19 cellular contexts compared by ENCODE assay signal in the genomic region with DNA sequence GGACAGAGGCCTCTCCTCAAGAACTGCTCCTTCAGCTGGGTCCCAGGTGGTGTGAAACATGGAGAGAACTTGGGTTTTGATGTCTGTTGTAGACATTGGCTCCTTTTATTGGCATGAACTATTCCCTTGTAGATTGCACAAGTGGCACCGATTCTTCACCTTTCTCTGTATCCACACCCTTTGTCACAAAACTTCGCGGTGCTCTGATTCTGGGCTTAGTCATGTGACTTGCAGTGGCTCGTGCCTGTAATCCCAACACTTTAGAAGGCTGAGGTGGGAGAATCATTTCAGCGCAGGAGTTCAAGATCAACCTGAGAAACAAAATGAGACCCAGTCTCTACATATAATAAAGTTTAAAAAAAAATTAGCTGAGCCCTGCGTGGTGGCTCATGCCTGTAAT. TPM values are rescaled to one million over a fixed set of nuclear protein-coding genes. Genes with fewer than 3 reads are reported as not detected.
DNase-seq lines count a peak whose midpoint lies in the region; ATAC-seq and TF ChIP-seq lines count a peak whose summit lies in the region.
"Had no signal": no experiment of that assay in that cellular context is flagged by ENCODE, and none has a peak within 500 bp of the region (broad histone marks: within the 10 kb centered on the region; RNA-seq: fewer than 3 reads in every experiment).

No MANE protein-coding gene starts in this region.

- H3K4me3 ChIP-seq in GM23338 (no peak overlapping the region), heart right ventricle (no peak overlapping the region)
- H3K4me3 ChIP-seq: A549 had no signal

- intact Hi-C loops in dendritic cell treated with granulocyte-macrophage colony-stimulating factor and Interleukin-4, amounts not matched to agents 40 ng/mL and 50 ng/mL, for 4 days (cut with micrococcal nuclease) = no loop called here
- intact Hi-C loops in heart right ventricle (cut with DNase I) = loop anchor here in 1 of 10 donors (5.0 kb wide), 1 partner anchor 46 kb away; a partner anchor contains a TSS

- H3K9me3 ChIP-seq in heart right ventricle = no peaks in the 10 kb centered on the region
- H3K9me3 ChIP-seq: A549 had no signal

- no peak overlapping the region for H3K27ac Mint-ChIP-seq in GM23338
- H3K27ac Mint-ChIP-seq in dendritic cell treated with granulocyte-macrophage colony-stimulating factor and Interleukin-4, amounts not matched to agents 40 ng/mL and 50 ng/mL, for 4 days = peak overlapping the region; percentile 11
- peak overlapping the region; percentile 6 for H3K27ac Mint-ChIP-seq in memory B cell
- H3K27ac Mint-ChIP-seq: CD4-positive, alpha-beta memory T cell; H9 had no signal

- H3K4me1 ChIP-seq in GM23338 (ENCODE audit: insufficient read depth) (no peaks in the 10 kb centered on the region), heart right ventricle (peaks cover 0 to 62% (median 0%) of the 10 kb centered on the region in 9 donors)

- H2AFZ ChIP-seq in GM23338 = peak overlapping the region; percentile 72

- H3K36me3 Mint-ChIP-seq in GM23338 (ENCODE audit: low read depth) (no peaks in the 10 kb centered on the region), memory B cell (no peaks in the 10 kb centered on the region)
- H3K36me3 Mint-ChIP-seq in dendritic cell treated with granulocyte-macrophage colony-stimulating factor and Interleukin-4, amounts not matched to agents 40 ng/mL and 50 ng/mL, for 4 days (ENCODE audit: low read depth) = no peaks in the 10 kb centered on the region
- H3K36me3 Mint-ChIP-seq: CD4-positive, alpha-beta memory T cell had no signal

- H3F3A ChIP-seq in GM23338 (replicated peaks; ENCODE audit: low read depth) = no peaks in the 10 kb centered on the region

- H3K4me3 Mint-ChIP-seq in GM23338 (no peak overlapping the region), memory B cell (no peak overlapping the region)
- H3K4me3 Mint-ChIP-seq in dendritic cell treated with granulocyte-macrophage colony-stimulating factor and Interleukin-4, amounts not matched to agents 40 ng/mL and 50 ng/mL, for 4 days = no peak overlapping the region
- H3K4me3 Mint-ChIP-seq: CD4-positive, alpha-beta memory T cell; H9 had no signal

- no peaks in the 10 kb centered on the region for H3K9me2 ChIP-seq in GM23338 (ENCODE audit: insufficient read depth)

- H3K27ac ChIP-seq in GM23338 (ENCODE audit: low read depth) (no peak overlapping the region), heart right ventricle (no peak overlapping the region)

- H3K27me3 ChIP-seq in GM23338 (ENCODE audit: insufficient read depth) (no peaks in the 10 kb centered on the region), heart right ventricle (no peaks in the 10 kb centered on the region)

- H3K79me2 ChIP-seq in GM23338 (replicated peaks; ENCODE audit: insufficient read depth) = no peaks in the 10 kb centered on the region

- TF ChIP-seq CTCF in GM23338 (conservative IDR thresholded peaks at IDR 0.05; ENCODE audit: low read depth in 2 of 2) (no peak), heart right ventricle (IDR thresholded peaks at IDR 0.05) (no peak)

- no peak for DNase-seq in GM23338 (ENCODE audit: low spot score)
- DNase-seq in memory B cell (ENCODE audit: low spot score in 2 of 2) = no peak
- DNase-seq in NCI-H526 (lab: John Stamatoyannopoulos, UW) = no peak
- no peak for DNase-seq in NCI-H524 (lab: John Stamatoyannopoulos, UW)
- no peak for DNase-seq in heart right ventricle
- DNase-seq: 8988T; ACHN; AML-193; C1 segment of cervical spinal cord; Calu3; CD4-positive, alpha-beta memory T cell; COR-L47; DMS53; DMS79 treated with DMSO at 0.1 percent for 48 hours; GF-D8; H9 had no signal

- 83 to 84% methylated on average over 6 of the region's 6 CpGs for WGBS in heart right ventricle, 2 donors

- H3K27me3 Mint-ChIP-seq in GM23338 (ENCODE audit: insufficient read depth, low read depth, poor library complexity) (peaks cover 7% of the 10 kb centered on the region), memory B cell (no peaks in the 10 kb centered on the region)
- no peaks in the 10 kb centered on the region for H3K27me3 Mint-ChIP-seq in dendritic cell treated with granulocyte-macrophage colony-stimulating factor and Interleukin-4, amounts not matched to agents 40 ng/mL and 50 ng/mL, for 4 days

- H3K4me2 ChIP-seq in GM23338 = no peak overlapping the region
- H3K4me2 ChIP-seq: A549 had no signal

- ATAC-seq in GM23338 = no peak
- no peak for ATAC-seq in memory B cell (ENCODE audit: low read depth)
- ATAC-seq in heart right ventricle = no peak
- ATAC-seq: A549, HCT116 had no signal

- H3K9me3 Mint-ChIP-seq in GM23338 (no peaks in the 10 kb centered on the region), memory B cell (no peaks in the 10 kb centered on the region)
- H3K9me3 Mint-ChIP-seq in dendritic cell treated with granulocyte-macrophage colony-stimulating factor and Interleukin-4, amounts not matched to agents 40 ng/mL and 50 ng/mL, for 4 days = no peaks in the 10 kb centered on the region

- H3K36me3 ChIP-seq in GM23338 (ENCODE audit: insufficient read depth) (no peaks in the 10 kb centered on the region), heart right ventricle (no peaks in the 10 kb centered on the region)

- H3K4me1 Mint-ChIP-seq in GM23338 (peaks cover 3% of the 10 kb centered on the region; the same call in 1 of the 3 replicates), memory B cell (peaks cover 44% of the 10 kb centered on the region)
- H3K4me1 Mint-ChIP-seq in dendritic cell treated with granulocyte-macrophage colony-stimulating factor and Interleukin-4, amounts not matched to agents 40 ng/mL and 50 ng/mL, for 4 days (ENCODE audit: low read depth) = peaks cover 88% of the 10 kb centered on the region
- H3K4me1 Mint-ChIP-seq: CD4-positive, alpha-beta memory T cell had no signal

- no peaks in the 10 kb centered on the region for H4K20me1 ChIP-seq in GM23338 (replicated peaks; ENCODE audit: insufficient read depth)

TF ChIP-seq in GM23338, 12 proteins besides CTCF, POLR2A, EP300 and RAD21 (continues in another document):
- TF ChIP-seq, protein P1, sequence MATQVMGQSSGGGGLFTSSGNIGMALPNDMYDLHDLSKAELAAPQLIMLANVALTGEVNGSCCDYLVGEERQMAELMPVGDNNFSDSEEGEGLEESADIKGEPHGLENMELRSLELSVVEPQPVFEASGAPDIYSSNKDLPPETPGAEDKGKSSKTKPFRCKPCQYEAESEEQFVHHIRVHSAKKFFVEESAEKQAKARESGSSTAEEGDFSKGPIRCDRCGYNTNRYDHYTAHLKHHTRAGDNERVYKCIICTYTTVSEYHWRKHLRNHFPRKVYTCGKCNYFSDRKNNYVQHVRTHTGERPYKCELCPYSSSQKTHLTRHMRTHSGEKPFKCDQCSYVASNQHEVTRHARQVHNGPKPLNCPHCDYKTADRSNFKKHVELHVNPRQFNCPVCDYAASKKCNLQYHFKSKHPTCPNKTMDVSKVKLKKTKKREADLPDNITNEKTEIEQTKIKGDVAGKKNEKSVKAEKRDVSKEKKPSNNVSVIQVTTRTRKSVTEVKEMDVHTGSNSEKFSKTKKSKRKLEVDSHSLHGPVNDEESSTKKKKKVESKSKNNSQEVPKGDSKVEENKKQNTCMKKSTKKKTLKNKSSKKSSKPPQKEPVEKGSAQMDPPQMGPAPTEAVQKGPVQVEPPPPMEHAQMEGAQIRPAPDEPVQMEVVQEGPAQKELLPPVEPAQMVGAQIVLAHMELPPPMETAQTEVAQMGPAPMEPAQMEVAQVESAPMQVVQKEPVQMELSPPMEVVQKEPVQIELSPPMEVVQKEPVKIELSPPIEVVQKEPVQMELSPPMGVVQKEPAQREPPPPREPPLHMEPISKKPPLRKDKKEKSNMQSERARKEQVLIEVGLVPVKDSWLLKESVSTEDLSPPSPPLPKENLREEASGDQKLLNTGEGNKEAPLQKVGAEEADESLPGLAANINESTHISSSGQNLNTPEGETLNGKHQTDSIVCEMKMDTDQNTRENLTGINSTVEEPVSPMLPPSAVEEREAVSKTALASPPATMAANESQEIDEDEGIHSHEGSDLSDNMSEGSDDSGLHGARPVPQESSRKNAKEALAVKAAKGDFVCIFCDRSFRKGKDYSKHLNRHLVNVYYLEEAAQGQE (IDR thresholded peaks at IDR 0.05; ENCODE audit: unreplicated experiment) = no peak
- TF ChIP-seq CREB1 (CRISPR knock-in tag; IDR thresholded peaks at IDR 0.05; ENCODE audit: low read depth) (no peak), JUNB (IDR thresholded peaks at IDR 0.05; ENCODE audit: unreplicated experiment) (no peak), ZNF331 (CRISPR knock-in tag; IDR thresholded peaks at IDR 0.05; ENCODE audit: low read depth) (no peak), NANOG (IDR thresholded peaks at IDR 0.05; ENCODE audit: borderline replicate concordance) (no peak), EZH2phosphoT487 (IDR thresholded peaks at IDR 0.05; ENCODE audit: unreplicated experiment) (no peak), EZH2 (IDR thresholded peaks at IDR 0.05; ENCODE audit: low read depth, unreplicated experiment) (no peak)

RNA-seq across cellular contexts. Expression of a gene that starts 42.5 kb away (rescaled TPM):
- total RNA-seq in GM23338 (2014; rRNA removed; shearing (Covaris generic)) = 25.5 and 33.6 TPM in 2 replicates
- polyA plus RNA-seq in GM23338 (2016; fragmentation: Nextera tagmentation; extraction: Ambion mirVana) (10.9 and 12.5 TPM in 2 replicates), heart right ventricle (1 to 10 TPM; 3.6 to 9.3 TPM)
- total RNA-seq in heart right ventricle = 10 to 100 TPM; 15.2 to 22.1 (median 17.7) TPM

RNA-seq across cellular contexts. Expression of a gene that starts 45.6 kb away (rescaled TPM):
- 0.27 and 0.76 TPM in 2 replicates for total RNA-seq in GM23338 (2014; rRNA removed; shearing (Covaris generic))
- polyA plus RNA-seq in GM23338 (2016; fragmentation: Nextera tagmentation; extraction: Ambion mirVana) (0.29 and 0.49 TPM in 2 replicates), heart right ventricle (1 to 10 TPM in 1 of 2 donors, under 1 TPM in 1; 0.73 to 1.6 TPM)
- total RNA-seq in heart right ventricle = 10 to 100 TPM in 1 of 10 donors, 1 to 10 TPM in 5, under 1 TPM in 4; 0.76 to 13.4 (median 1.4) TPM
